In genomic region chr10:71158251-71158650, GRCh38 we compare ENCODE assay signal across 20 cellular contexts. TPM values are rescaled to one million over a fixed set of nuclear protein-coding genes. Genes with fewer than 3 reads are reported as not detected.
DNase-seq lines count a peak whose midpoint lies in the region; ATAC-seq and TF ChIP-seq lines count a peak whose summit lies in the region.
"Had no signal": no experiment of that assay in that cellular context is flagged by ENCODE, and none has a peak within 500 bp of the region (broad histone marks: within the 10 kb centered on the region; RNA-seq: fewer than 3 reads in every experiment).

No MANE protein-coding gene starts in this region.

- TF ChIP-seq CTCF in WTC11 (IDR thresholded peaks at IDR 0.05): no peak

- ATAC-seq in HG02759 (IDR thresholded peaks at IDR 0.05; ENCODE audit: unreplicated experiment) (no peak), WTC11 (no peak)
- no peak for ATAC-seq in activated CD8-positive, alpha-beta memory T cell treated with anti-CD3 and anti-CD28 coated beads, Interleukin-2, amount 10 ng/mL, durations not matched to agents 7 days and 5 days

- H3K4me3 Mint-ChIP-seq in WTC11: no peak overlapping the region
- no peak overlapping the region for H3K4me3 Mint-ChIP-seq in activated CD8-positive, alpha-beta memory T cell treated with anti-CD3 and anti-CD28 coated beads, Interleukin-2, amount 10 ng/mL, durations not matched to agents 7 days and 5 days
- H3K4me3 Mint-ChIP-seq: CD14-positive monocyte; CD4-positive, alpha-beta memory T cell; CD4-positive, CD25-positive, alpha-beta regulatory T cell; CD8-positive, alpha-beta memory T cell had no signal

- H3K36me3 Mint-ChIP-seq in WTC11: no peaks in the 10 kb centered on the region
- H3K36me3 Mint-ChIP-seq in activated CD8-positive, alpha-beta memory T cell treated with anti-CD3 and anti-CD28 coated beads, Interleukin-2, amount 10 ng/mL, durations not matched to agents 7 days and 5 days: no peaks in the 10 kb centered on the region
- H3K36me3 Mint-ChIP-seq: CD14-positive monocyte; CD4-positive, alpha-beta memory T cell; CD4-positive, CD25-positive, alpha-beta regulatory T cell; CD8-positive, alpha-beta memory T cell had no signal

- no peak overlapping the region for H3K27ac Mint-ChIP-seq in WTC11
- H3K27ac Mint-ChIP-seq in activated CD8-positive, alpha-beta memory T cell treated with anti-CD3 and anti-CD28 coated beads, Interleukin-2, amount 10 ng/mL, durations not matched to agents 7 days and 5 days: no peak overlapping the region
- H3K27ac Mint-ChIP-seq: CD4-positive, alpha-beta memory T cell; CD4-positive, CD25-positive, alpha-beta regulatory T cell had no signal

- CTCF ChIA-PET in WTC11 (lab: Charles Lee): no interaction called here
- CTCF ChIA-PET in activated CD8-positive, alpha-beta memory T cell treated with anti-CD3 and anti-CD28 coated beads, Interleukin-2, amount 10 ng/mL, durations not matched to agents 7 days and 5 days (lab: Charles Lee): no interaction called here

- peaks cover 5% of the 10 kb centered on the region for H3K27me3 Mint-ChIP-seq in WTC11 (ENCODE audit: low read depth)
- H3K27me3 Mint-ChIP-seq in activated CD8-positive, alpha-beta memory T cell treated with anti-CD3 and anti-CD28 coated beads, Interleukin-2, amount 10 ng/mL, durations not matched to agents 7 days and 5 days: no peaks in the 10 kb centered on the region
- H3K27me3 Mint-ChIP-seq: CD4-positive, CD25-positive, alpha-beta regulatory T cell had no signal

- no peaks in the 10 kb centered on the region for H3K9me3 Mint-ChIP-seq in WTC11
- H3K9me3 Mint-ChIP-seq in activated CD8-positive, alpha-beta memory T cell treated with anti-CD3 and anti-CD28 coated beads, Interleukin-2, amount 10 ng/mL, durations not matched to agents 7 days and 5 days (ENCODE audit: low read depth): no peaks in the 10 kb centered on the region
- H3K9me3 Mint-ChIP-seq: CD4-positive, CD25-positive, alpha-beta regulatory T cell; CD8-positive, alpha-beta memory T cell had no signal

- H3K4me1 Mint-ChIP-seq in WTC11: 0 out of 2 replicates have a peak, but pooled peaks cover 6% of the 10 kb centered on the region
- peaks cover 9% of the 10 kb centered on the region for H3K4me1 Mint-ChIP-seq in activated CD8-positive, alpha-beta memory T cell treated with anti-CD3 and anti-CD28 coated beads, Interleukin-2, amount 10 ng/mL, durations not matched to agents 7 days and 5 days
- H3K4me1 Mint-ChIP-seq: CD14-positive monocyte; CD4-positive, alpha-beta memory T cell; CD4-positive, CD25-positive, alpha-beta regulatory T cell had no signal

- DNase-seq in cerebellar cortex (ENCODE audit: low spot score) (peak; percentile 52), mesenteric fat pad (ENCODE audit: low spot score) (peak; percentile 16), WTC11 (ENCODE audit: low spot score) (no peak)
- no peak for DNase-seq in activated CD8-positive, alpha-beta memory T cell treated with anti-CD3 and anti-CD28 coated beads, Interleukin-2, amount 10 ng/mL, durations not matched to agents 7 days and 5 days
- DNase-seq: 8988T; ACHN; BE2C; CD4-positive, alpha-beta memory T cell; CD4-positive, CD25-positive, alpha-beta regulatory T cell; CD8-positive, alpha-beta memory T cell; COR-L47; DMS 273 treated with DMSO at 0.1 percent for 48 hours; DMS153; DMS53; DMS79; DND-41; EL; GF-D8 had no signal

- POLR2A ChIA-PET in WTC11 (lab: Charles Lee): no interaction called here

TF ChIP-seq in WTC11, 78 proteins besides CTCF, POLR2A, EP300 and RAD21 (continues in another document):
- no peak for TF ChIP-seq ZNF512 (CRISPR knock-in tag; IDR thresholded peaks at IDR 0.05; ENCODE audit: borderline replicate concordance)
- no peak for TF ChIP-seq ZBTB21 (CRISPR knock-in tag; IDR thresholded peaks at IDR 0.05; ENCODE audit: borderline replicate concordance)
- no peak for TF ChIP-seq ARID4B (CRISPR knock-in tag; IDR thresholded peaks at IDR 0.05; ENCODE audit: borderline replicate concordance)
- TF ChIP-seq FOXJ3 (CRISPR knock-in tag; IDR thresholded peaks at IDR 0.05; ENCODE audit: borderline replicate concordance): no peak
- TF ChIP-seq HMGXB4 (CRISPR knock-in tag; IDR thresholded peaks at IDR 0.05): no peak
- no peak for TF ChIP-seq PREB (CRISPR knock-in tag; IDR thresholded peaks at IDR 0.05; ENCODE audit: borderline replicate concordance)
- TF ChIP-seq JUN (CRISPR knock-in tag; IDR thresholded peaks at IDR 0.05): no peak
- no peak for TF ChIP-seq ZSCAN18 (CRISPR knock-in tag; IDR thresholded peaks at IDR 0.05)

RNA-seq across cellular contexts. Expression of gene UNC5B, which starts 54.1 kb away (rescaled TPM):
- total RNA-seq in mesenteric fat pad (5.3 TPM), WTC11 (2021) (31.2 to 49.6 TPM (median 31.6 TPM) in 3 replicates)
- total RNA-seq in activated CD8-positive, alpha-beta memory T cell treated with anti-CD3 and anti-CD28 coated beads, Interleukin-2, amount 10 ng/mL, durations not matched to agents 7 days and 5 days: under 1 TPM in 1 of 2 experiments, not detected in 1; 0.06 TPM
- total RNA-seq: CD4-positive, alpha-beta memory T cell had no signal

Comparison
In these comparisons a context has a peak if more than half of its experiments do, and no peak if none do; other contexts are left out.
1. DNase-seq: peak in cerebellar cortex (single experiment) and mesenteric fat pad (single experiment); none in WTC11 (single experiment) and activated CD8-positive, alpha-beta memory T cell treated with anti-CD3 and anti-CD28 coated beads, Interleukin-2, amount 10 ng/mL, durations not matched to agents 7 days and 5 days (single experiment).